ENCODE assay signal across 1 cellular context in genomic region chr10:46558141-46558410, GRCh38.
TF ChIP-seq lines count a peak whose summit lies in the region.

No MANE protein-coding gene starts in this region.

TF ChIP-seq in SK-N-SH treated with all-trans-retinoic acid at 6 μM for 48 hours, 23 proteins besides CTCF, POLR2A, EP300 and RAD21 (continued from another document):
- TF ChIP-seq TSHZ2 (CRISPR knock-in tag; IDR thresholded peaks at IDR 0.05): no peak
- TF ChIP-seq ZC3H10 (CRISPR knock-in tag; IDR thresholded peaks at IDR 0.05): no peak
- no peak for TF ChIP-seq ZFP3 (CRISPR knock-in tag; IDR thresholded peaks at IDR 0.05)
